ENCODE assay signal across 8 cellular contexts in genomic region chr16:1363501-1364041, GRCh38. TPM values are rescaled to one million over a fixed set of nuclear protein-coding genes. Genes with fewer than 3 reads are reported as not detected.
DNase-seq lines count a peak whose midpoint lies in the region; ATAC-seq, FAIRE-seq and TF ChIP-seq lines count a peak whose summit lies in the region.

No MANE protein-coding gene starts in this region.

- H3K4me2 ChIP-seq in A549 (no peak overlapping the region), fibroblast of lung (ENCODE audit: extremely low read depth, insufficient read depth, low read length) (no peak overlapping the region)

- TF ChIP-seq EP300 in A549 (IDR thresholded peaks at IDR 0.05) (no peak), ovary (IDR thresholded peaks at IDR 0.05) (no peak)

- TF ChIP-seq POLR2A in A549 (IDR thresholded peaks at IDR 0.05; ENCODE audit: low read length) (no peak), GM12892 (IDR thresholded peaks at IDR 0.05; ENCODE audit: low read depth, low read length) (no peak), ovary (IDR thresholded peaks at IDR 0.05) (no peak)

- peaks cover 24% of the 10 kb centered on the region for H3K36me3 ChIP-seq in fibroblast of lung (ENCODE audit: control insufficient read depth, insufficient read depth, low read length)
- no peaks in the 10 kb centered on the region for H3K36me3 ChIP-seq in ovary

- H4K20me1 ChIP-seq in fibroblast of lung (ENCODE audit: control insufficient read depth, extremely low read depth, insufficient read depth, low read length): no peaks in the 10 kb centered on the region

- TF ChIP-seq RAD21 in A549 (conservative IDR thresholded peaks at IDR 0.05 in 1 of 2, IDR thresholded peaks at IDR 0.05 in 1 of 2): peak; percentile 45 to 60

- TF ChIP-seq CTCF in A549 (IDR thresholded peaks at IDR 0.05) (peak; percentile 83), fibroblast of lung (conservative IDR thresholded peaks at IDR 0.05 in 1 of 2, IDR thresholded peaks at IDR 0.05 in 1 of 2; ENCODE audit: low read depth in 1 of 2, low read length in 2 of 2) (peak; percentile 47 to 63), ovary (IDR thresholded peaks at IDR 0.05) (peak in 2 of 3 donors; percentile 25 to 39)

- H3K27me3 ChIP-seq in fibroblast of lung (ENCODE audit: control insufficient read depth, insufficient read depth, low read length) (no peaks in the 10 kb centered on the region), ovary (no peaks in the 10 kb centered on the region)

- intact Hi-C loops in ovary (cut with DNase I): no loop called here

- H3K4me1 ChIP-seq in A549 (peaks cover 3% of the 10 kb centered on the region), fibroblast of lung (ENCODE audit: control insufficient read depth, extremely low read depth, insufficient read depth, low read length) (no peaks in the 10 kb centered on the region), ovary (ENCODE audit: insufficient read depth) (no peaks in the 10 kb centered on the region)

- H3K4me3 ChIP-seq in A549 (no peak overlapping the region), fibroblast of lung (replicated peaks in 1 of 4; ENCODE audit: control extremely low read depth in 1 of 4, insufficient read depth in 1 of 4, low read depth in 3 of 4, low read length in 4 of 4) (no peak overlapping the region), ovary (no peak overlapping the region)

- POLR2A ChIA-PET in A549 (lab: Yijun Ruan, JAX): interaction anchor here (1.0 kb wide), 1 partner anchor 14 kb away, joined by 6 read pairs; no protein-coding TSS in a partner anchor

- 0 out of 6 replicates have a peak overlapping the region, but pooled peaks of 1 of the 2 experiments have one; percentile 0 for H3K27ac ChIP-seq in A549
- no peak overlapping the region for H3K27ac ChIP-seq in fibroblast of lung (ENCODE audit: insufficient read depth, low read length)
- H3K27ac ChIP-seq in ovary: no peak overlapping the region

- peak; percentile 82 to 88 for ATAC-seq in A549
- ATAC-seq in HG03354 (IDR thresholded peaks at IDR 0.05; ENCODE audit: poor library complexity, severe bottlenecking, unreplicated experiment): no peak

- CTCF ChIA-PET in A549 (lab: Yijun Ruan, JAX): interaction anchor here (0.5 to 9.1 kb wide), 32 partner anchors 8 to 524 kb away, joined by 3 to 127 read pairs (median 4); partner anchors contain the start of gene UBE2I

- no peak for FAIRE-seq in A549 (lab: Jason Lieb, UNC)
- FAIRE-seq in GM12892 (lab: Jason Lieb, UNC): peak; percentile 81

- H3K9ac ChIP-seq in fibroblast of lung (ENCODE audit: insufficient read depth, low read length): no peak overlapping the region

- H3K9me3 ChIP-seq in A549 (no peaks in the 10 kb centered on the region), fibroblast of lung (ENCODE audit: control insufficient read depth, insufficient read depth, low read depth, low read length) (no peaks in the 10 kb centered on the region), ovary (no peaks in the 10 kb centered on the region)

- H3K79me2 ChIP-seq in fibroblast of lung (ENCODE audit: control insufficient read depth, insufficient read depth, low read length): no peaks in the 10 kb centered on the region

- DNase-seq in A549 (ENCODE audit: low read depth in 1 of 2, low spot score in 1 of 2) (peak; percentile 67 to 76), GM12892 (ENCODE audit: insufficient read length) (peak; percentile 89), NOMO-1 treated with dmso at 0.1 percent for 144 hours (lab: John Stamatoyannopoulos, UW; ENCODE audit: unreplicated experiment) (peak; percentile 22), fibroblast of lung (ENCODE audit: low read depth in 2 of 2) (peak; percentile 13 to 16), ovary (peak in 1 of 5 donors; percentile 66), mucosa of gallbladder (ENCODE audit: low spot score) (no peak)
- peak; percentile 77 for DNase-seq in activated T-cell treated with anti-CD3 and anti-CD28 coated beads, Interleukin-2, amount 50 U/mL, for 1 hour

- 35% methylated on average over 18 of the region's 18 CpGs for WGBS in A549 (ENCODE audit: missing lambda C conversion rate)
- 42 to 52% (median 49%) methylated on average over 18 of the region's 18 CpGs for WGBS in ovary, 3 donors

- no peak overlapping the region for H2AFZ ChIP-seq in fibroblast of lung (ENCODE audit: low read length)

TF ChIP-seq in A549, 52 proteins besides CTCF, POLR2A, EP300 and RAD21 (continues in another document):
- TF ChIP-seq, protein P1, sequence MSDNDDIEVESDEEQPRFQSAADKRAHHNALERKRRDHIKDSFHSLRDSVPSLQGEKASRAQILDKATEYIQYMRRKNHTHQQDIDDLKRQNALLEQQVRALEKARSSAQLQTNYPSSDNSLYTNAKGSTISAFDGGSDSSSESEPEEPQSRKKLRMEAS (IDR thresholded peaks at IDR 0.05): 0 out of 2 replicates have a peak, but pooled peaks have one; percentile 29

RNA-seq across cellular contexts. Expression of gene GNPTG, which starts 11.8 kb away (rescaled TPM):
- polyA plus RNA-seq in A549 (2011; rRNA removed): 24.2 and 25.3 TPM in 2 replicates
- 54.1 and 57.2 TPM in 2 replicates for polyA plus RNA-seq in A549 (2012; cell fraction: cytosol; rRNA removed)
- 124 and 128 TPM in 2 replicates for polyA plus RNA-seq in A549 (2012; cell fraction: nucleus; rRNA removed)
- polyA plus RNA-seq in A549 (2017; fragmentation: RNase III; extraction: RNeasy Plus Mini Kit Qiagen cat#74134 plus additional on column Dnase treatment): 21.9 to 24.2 TPM (median 23.4 TPM) in 3 replicates
- 10.2 and 13.5 TPM in 2 replicates for polyA minus RNA-seq in A549 (2011; rRNA and poly(A)+ RNA removed)
- polyA plus RNA-seq in GM12892 (2012; ENCODE audit: missing spikeins): 15.3 TPM
- total RNA-seq in fibroblast of lung: 38.8 and 40.8 TPM in 2 replicates
- 43.2 and 44.6 TPM in 2 replicates for polyA plus RNA-seq in fibroblast of lung
- polyA plus RNA-seq in fibroblast of lung (2012): 39.7 and 43.4 TPM in 2 replicates
- 12.8 and 47.4 TPM in 2 replicates for polyA minus RNA-seq in fibroblast of lung (ENCODE audit: low replicate concordance)
- 10 to 100 TPM; 47.8 to 68.1 (median 55.4) TPM for total RNA-seq in ovary
- 10 to 100 TPM; 26.0 to 67.8 TPM for polyA plus RNA-seq in ovary
- total RNA-seq in mucosa of gallbladder: 86.6 TPM

RNA-seq across cellular contexts. Expression of gene TSR3, which starts 11.9 kb away (rescaled TPM):
- polyA plus RNA-seq in A549 (2011; rRNA removed) (27.2 and 32.6 TPM in 2 replicates), A549 (2017; fragmentation: RNase III; extraction: RNeasy Plus Mini Kit Qiagen cat#74134 plus additional on column Dnase treatment) (50.9 to 52.3 TPM (median 51.7 TPM) in 3 replicates), fibroblast of lung (36.2 and 41.9 TPM in 2 replicates), ovary (10 to 100 TPM in 1 of 2 donors, 1 to 10 TPM in 1; 6.3 to 40.7 TPM)
- polyA plus RNA-seq in A549 (2012; cell fraction: cytosol; rRNA removed): 83.2 and 96.4 TPM in 2 replicates
- 54.3 and 67.4 TPM in 2 replicates for polyA plus RNA-seq in A549 (2012; cell fraction: nucleus; rRNA removed)
- polyA minus RNA-seq in A549 (2011; rRNA and poly(A)+ RNA removed): 18.3 and 18.5 TPM in 2 replicates
- polyA plus RNA-seq in GM12892 (2012; ENCODE audit: missing spikeins): 17.8 TPM
- total RNA-seq in fibroblast of lung (74.7 and 77.6 TPM in 2 replicates), ovary (10 to 100 TPM; 28.6 to 74.6 (median 41.5) TPM), mucosa of gallbladder (51.2 TPM)
- polyA plus RNA-seq in fibroblast of lung (2012): 65.9 and 94.7 TPM in 2 replicates
- polyA minus RNA-seq in fibroblast of lung (ENCODE audit: low replicate concordance): 23.6 and 25.5 TPM in 2 replicates

RNA-seq across cellular contexts. Expression of gene BAIAP3, which starts 30.1 kb away (rescaled TPM):
- polyA plus RNA-seq in A549 (2011; rRNA removed) (0.31 and 0.42 TPM in 2 replicates), A549 (2017; fragmentation: RNase III; extraction: RNeasy Plus Mini Kit Qiagen cat#74134 plus additional on column Dnase treatment) (0.26 to 0.51 TPM (median 0.32 TPM) in 3 replicates), fibroblast of lung (0.19 and 0.22 TPM in 2 replicates), ovary (under 1 TPM; 0.25 to 0.63 TPM)
- polyA plus RNA-seq in A549 (2012; cell fraction: cytosol; rRNA removed): 0.32 and 0.52 TPM in 2 replicates
- 4.1 and 5.1 TPM in 2 replicates for polyA plus RNA-seq in A549 (2012; cell fraction: nucleus; rRNA removed)
- polyA minus RNA-seq in A549 (2011; rRNA and poly(A)+ RNA removed): 0.66 and 1.4 TPM in 2 replicates
- polyA plus RNA-seq in GM12892 (2012; ENCODE audit: missing spikeins): 0.36 TPM
- total RNA-seq in fibroblast of lung (0.26 and 0.83 TPM in 2 replicates), ovary (10 to 100 TPM in 1 of 7 donors, 1 to 10 TPM in 5, under 1 TPM in 1; 0.25 to 26.1 (median 2.6) TPM), mucosa of gallbladder (2.6 TPM)
- polyA plus RNA-seq in fibroblast of lung (2012): 0.58 and 0.73 TPM in 2 replicates
- 0.11 and 2.9 TPM in 2 replicates for polyA minus RNA-seq in fibroblast of lung (ENCODE audit: low replicate concordance)

RNA-seq across cellular contexts. Expression of gene UNKL, which starts 50.9 kb away (rescaled TPM):
- polyA plus RNA-seq in A549 (2011; rRNA removed): 17.2 and 20.7 TPM in 2 replicates
- polyA plus RNA-seq in A549 (2012; cell fraction: cytosol; rRNA removed): 47.0 and 63.2 TPM in 2 replicates
- 182 and 202 TPM in 2 replicates for polyA plus RNA-seq in A549 (2012; cell fraction: nucleus; rRNA removed)
- 37.6 to 41.2 TPM (median 38.2 TPM) in 3 replicates for polyA plus RNA-seq in A549 (2017; fragmentation: RNase III; extraction: RNeasy Plus Mini Kit Qiagen cat#74134 plus additional on column Dnase treatment)
- polyA minus RNA-seq in A549 (2011; rRNA and poly(A)+ RNA removed): 6.3 and 10.8 TPM in 2 replicates
- polyA plus RNA-seq in GM12892 (2012; ENCODE audit: missing spikeins): 7.6 TPM
- 6.3 and 6.9 TPM in 2 replicates for total RNA-seq in fibroblast of lung
- 3.6 and 4.3 TPM in 2 replicates for polyA plus RNA-seq in fibroblast of lung
- 4.4 and 4.6 TPM in 2 replicates for polyA plus RNA-seq in fibroblast of lung (2012)
- 3.4 and 6.4 TPM in 2 replicates for polyA minus RNA-seq in fibroblast of lung (ENCODE audit: low replicate concordance)
- total RNA-seq in ovary: 10 to 100 TPM; 13.3 to 39.8 (median 32.5) TPM
- 10 to 100 TPM in 1 of 2 donors, 1 to 10 TPM in 1; 7.0 to 44.8 TPM for polyA plus RNA-seq in ovary
- 32.6 TPM for total RNA-seq in mucosa of gallbladder

RNA-seq across cellular contexts. Expression of gene UBE2I, which starts 54.1 kb away (rescaled TPM):
- polyA plus RNA-seq in A549 (2011; rRNA removed): 131 and 170 TPM in 2 replicates
- 90.3 and 102 TPM in 2 replicates for polyA plus RNA-seq in A549 (2012; cell fraction: cytosol; rRNA removed)
- polyA plus RNA-seq in A549 (2012; cell fraction: nucleus; rRNA removed): 160 and 187 TPM in 2 replicates
- polyA plus RNA-seq in A549 (2017; fragmentation: RNase III; extraction: RNeasy Plus Mini Kit Qiagen cat#74134 plus additional on column Dnase treatment): 207 to 210 TPM (median 208 TPM) in 3 replicates
- polyA minus RNA-seq in A549 (2011; rRNA and poly(A)+ RNA removed): 71.2 and 83.1 TPM in 2 replicates
- 148 TPM for polyA plus RNA-seq in GM12892 (2012; ENCODE audit: missing spikeins)
- total RNA-seq in fibroblast of lung: 42.1 and 44.4 TPM in 2 replicates
- 142 and 202 TPM in 2 replicates for polyA plus RNA-seq in fibroblast of lung
- 119 and 157 TPM in 2 replicates for polyA plus RNA-seq in fibroblast of lung (2012)
- 27.7 and 27.9 TPM in 2 replicates for polyA minus RNA-seq in fibroblast of lung (ENCODE audit: low replicate concordance)
- 100 to 1,000 TPM in 5 of 7 donors, 10 to 100 TPM in 2; 63.9 to 180 (median 145) TPM for total RNA-seq in ovary
- polyA plus RNA-seq in ovary: 100 to 1,000 TPM; 104 to 258 TPM
- 100 TPM for total RNA-seq in mucosa of gallbladder

Comparison
In these comparisons a context has a peak if more than half of its experiments do, and no peak if none do; other contexts are left out.
1. CTCF ChIP-seq: peak in every context shown above with its lines; median percentile 83 in A549; 55 in fibroblast of lung; 32 in ovary.